Comparison of ENCODE assay signal across 8 cellular contexts in the genomic region with DNA sequence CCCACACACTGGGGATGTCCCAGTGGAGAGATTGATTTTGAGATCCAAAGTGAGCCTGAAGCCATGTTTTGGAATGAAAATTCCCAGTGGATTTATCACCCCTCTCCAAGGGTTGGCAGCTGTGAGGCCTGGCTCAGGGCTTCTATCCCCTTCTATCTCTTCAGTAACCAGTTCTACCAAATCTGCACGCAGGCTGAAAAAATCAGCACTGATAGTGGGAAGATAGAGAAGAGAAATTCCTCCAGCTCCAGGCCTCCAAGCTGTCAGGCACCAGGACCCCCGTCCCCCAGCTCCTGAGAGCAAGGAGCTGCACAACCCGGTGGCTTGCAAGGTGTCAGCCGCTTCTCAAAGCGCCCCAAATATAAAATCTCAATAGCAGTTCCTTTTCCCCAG. TPM values are rescaled to one million over a fixed set of nuclear protein-coding genes. Genes with fewer than 3 reads are reported as not detected.
DNase-seq lines count a peak whose midpoint lies in the region; ATAC-seq and TF ChIP-seq lines count a peak whose summit lies in the region.

No MANE protein-coding gene starts in this region.

- CTCF ChIA-PET in MCF 10A (lab: Yijun Ruan, JAX): interaction anchor here (0.5 to 3.1 kb wide), 8 partner anchors 14 to 175 kb away, joined by 3 to 23 read pairs (median 5); a partner anchor contains a TSS

- intact Hi-C loops in MCF 10A (cut with micrococcal nuclease) (loop anchor here (2.0 kb wide), 1 partner anchor 88 kb away; no protein-coding TSS in a partner anchor), mucosa of descending colon (cut with DNase I, micrococcal nuclease) (no loop called here)

- peaks cover 24% of the 10 kb centered on the region for H3K4me1 Mint-ChIP-seq in MCF 10A (ENCODE audit: insufficient read depth, unreplicated experiment)

- no peaks in the 10 kb centered on the region for H3K27me3 ChIP-seq in HL-60 (ENCODE audit: insufficient read depth, poor library complexity, severe bottlenecking)

- no peak for TF ChIP-seq CTCF in 22Rv1 (IDR thresholded peaks at IDR 0.05)
- TF ChIP-seq CTCF in HL-60 (IDR thresholded peaks at IDR 0.05; ENCODE audit: insufficient read depth, low read length): no peak
- no peak for TF ChIP-seq CTCF in MCF 10A (IDR thresholded peaks at IDR 0.05; ENCODE audit: unreplicated experiment)
- TF ChIP-seq CTCF in mucosa of descending colon (IDR thresholded peaks at IDR 0.05): no peak

- DNase-seq in HL-60 (ENCODE audit: low read depth in 1 of 2, low spot score in 1 of 2) (no peak), MCF 10A (ENCODE audit: unreplicated experiment) (peak; percentile 18), mucosa of descending colon (peak in 1 of 3 donors; percentile 37), T-helper 9 cell (no peak)
- DNase-seq in effector CD8-positive, alpha-beta T cell (lab: John Stamatoyannopoulos, UW): no peak

- H3K9me3 ChIP-seq in mucosa of descending colon: no peaks in the 10 kb centered on the region

- H3K27ac Mint-ChIP-seq in MCF 10A (ENCODE audit: low read depth, unreplicated experiment): peak overlapping the region; percentile 93

- H3K4me3 Mint-ChIP-seq in MCF 10A (ENCODE audit: unreplicated experiment): peak overlapping the region; percentile 90

- peaks cover 35% of the 10 kb centered on the region for H3K36me3 Mint-ChIP-seq in MCF 10A (ENCODE audit: insufficient read depth, unreplicated experiment)

- TSS peak; percentile 32 for BruUV-seq in MCF 10A (replicated peaks; lab: Mats Ljungman, UMichigan)

- H3K4me3 ChIP-seq in HL-60 (replicated peaks; ENCODE audit: insufficient read depth, low read length) (peak overlapping the region; percentile 83), mucosa of descending colon (peak overlapping the region; percentile 37)

- POLR2A ChIA-PET in MCF 10A (lab: Yijun Ruan, JAX): interaction anchor here (0.7 to 5.6 kb wide), 20 partner anchors 9 to 259 kb away, joined by 3 to 64 read pairs (median 6); a partner anchor contains a TSS

- H3K9me3 Mint-ChIP-seq in MCF 10A (ENCODE audit: unreplicated experiment): no peaks in the 10 kb centered on the region

- no peaks in the 10 kb centered on the region for H3K27me3 Mint-ChIP-seq in MCF 10A (ENCODE audit: insufficient read depth, unreplicated experiment)

- H3K27ac ChIP-seq in 22Rv1 (peak overlapping the region; percentile 93), HL-60 (replicated peaks) (peak overlapping the region; percentile 96)

- H3K36me3 ChIP-seq in mucosa of descending colon (ENCODE audit: low read depth): no peaks in the 10 kb centered on the region

- no peak for ATAC-seq in mucosa of descending colon
- no peak for ATAC-seq in GM21825 (IDR thresholded peaks at IDR 0.05; ENCODE audit: unreplicated experiment)
- ATAC-seq in HG03175 (IDR thresholded peaks at IDR 0.05; ENCODE audit: unreplicated experiment): no peak

- peaks cover 31% of the 10 kb centered on the region for H3K4me1 ChIP-seq in mucosa of descending colon (ENCODE audit: low read depth)

RNA-seq across cellular contexts. Expression of a gene that starts 1.0 kb away (rescaled TPM):
- total RNA-seq in MCF 10A (2022) (98.5 and 126 TPM in 2 replicates), mucosa of descending colon (10 to 100 TPM; 87.9 to 98.0 (median 89.8) TPM)

RNA-seq across cellular contexts. Expression of a gene that starts 6.4 kb away (rescaled TPM):
- total RNA-seq in MCF 10A (2022) (9.1 and 9.5 TPM in 2 replicates), mucosa of descending colon (10 to 100 TPM in 1 of 3 donors, 1 to 10 TPM in 2; 7.1 to 10.1 (median 7.3) TPM)

RNA-seq across cellular contexts. Expression of a gene that starts 41.7 kb away (rescaled TPM):
- total RNA-seq in MCF 10A (2022) (51.6 and 53.7 TPM in 2 replicates), mucosa of descending colon (10 to 100 TPM; 28.6 to 38.7 (median 35.9) TPM)

RNA-seq across cellular contexts. Expression of a gene that starts 53.9 kb away (rescaled TPM):
- 18.5 and 22.2 TPM in 2 replicates for total RNA-seq in MCF 10A (2022)
- total RNA-seq in mucosa of descending colon: 10 to 100 TPM; 25.3 to 40.0 (median 30.0) TPM

RNA-seq across cellular contexts. Expression of a gene that starts 54.8 kb away (rescaled TPM):
- total RNA-seq in MCF 10A (2022) (37.6 and 38.2 TPM in 2 replicates), mucosa of descending colon (10 to 100 TPM; 35.9 to 59.7 (median 39.2) TPM)
